ENCODE assay signal across 9 cellular contexts in genomic region chr17:59373879-59374495, GRCh38. TPM values are rescaled to one million over a fixed set of nuclear protein-coding genes. Genes with fewer than 3 reads are reported as not detected.
DNase-seq lines count a peak whose midpoint lies in the region; ATAC-seq and TF ChIP-seq lines count a peak whose summit lies in the region.
"Had no signal": no experiment of that assay in that cellular context is flagged by ENCODE, and none has a peak within 500 bp of the region (broad histone marks: within the 10 kb centered on the region; RNA-seq: fewer than 3 reads in every experiment).

No MANE protein-coding gene starts in this region.

- H3K36me3 Mint-ChIP-seq in activated CD4-positive, alpha-beta T cell treated with anti-CD3 and anti-CD28 coated beads, Interleukin-2, amount 10 ng/mL, durations not matched to agents 7 days and 5 days (ENCODE audit: low read depth) = peaks cover 10% of the 10 kb centered on the region

- H3K36me3 ChIP-seq in tibial artery = no peaks in the 10 kb centered on the region

- H3K27ac Mint-ChIP-seq in activated CD4-positive, alpha-beta T cell treated with anti-CD3 and anti-CD28 coated beads, Interleukin-2, amount 10 ng/mL, durations not matched to agents 7 days and 5 days = peak overlapping the region; percentile 82

- TF ChIP-seq CTCF in astrocyte of the spinal cord (IDR thresholded peaks at IDR 0.05; ENCODE audit: low read depth, low read length) (no peak), tibial artery (IDR thresholded peaks at IDR 0.05) (no peak)

- intact Hi-C loops in tibial artery (cut with DNase I; ENCODE audit: low total_unique reads) = no loop called here

- no peak overlapping the region for H3K4me3 ChIP-seq in astrocyte of the spinal cord (ENCODE audit: low read depth, low read length)
- no peak overlapping the region for H3K4me3 ChIP-seq in tibial artery

- H3K27ac ChIP-seq in layer of hippocampus (ENCODE audit: low read depth, low read length) = peak overlapping the region; percentile 95
- peak overlapping the region; percentile 89 for H3K27ac ChIP-seq in tibial artery

- H3K4me1 Mint-ChIP-seq in activated CD4-positive, alpha-beta T cell treated with anti-CD3 and anti-CD28 coated beads, Interleukin-2, amount 10 ng/mL, durations not matched to agents 7 days and 5 days = peaks cover 61% of the 10 kb centered on the region

- H3K9me3 ChIP-seq in tibial artery = no peaks in the 10 kb centered on the region

- ATAC-seq in GM18519 (IDR thresholded peaks at IDR 0.05; ENCODE audit: low FRiP score, unreplicated experiment) = no peak

- POLR2A ChIA-PET in activated CD4-positive, alpha-beta T cell treated with anti-CD3 and anti-CD28 coated beads, Interleukin-2, amount 10 ng/mL, durations not matched to agents 7 days and 5 days (lab: Charles Lee) = no interaction called here

- peaks cover 3% of the 10 kb centered on the region for H3K9me3 Mint-ChIP-seq in activated CD4-positive, alpha-beta T cell treated with anti-CD3 and anti-CD28 coated beads, Interleukin-2, amount 10 ng/mL, durations not matched to agents 7 days and 5 days

- peaks cover 0 to 100% (median 93%) of the 10 kb centered on the region in 4 donors for H3K4me1 ChIP-seq in tibial artery

- CTCF ChIA-PET in activated CD4-positive, alpha-beta T cell treated with anti-CD3 and anti-CD28 coated beads, Interleukin-2, amount 10 ng/mL, durations not matched to agents 7 days and 5 days (lab: Charles Lee) = interaction anchor here (0.8 to 3.5 kb wide), 2 partner anchors 9 to 18 kb away, joined by 3 to 10 read pairs; no protein-coding TSS in a partner anchor

- H3K27me3 ChIP-seq in layer of hippocampus (ENCODE audit: control insufficient read depth, insufficient read depth, low read length) (no peaks in the 10 kb centered on the region), tibial artery (no peaks in the 10 kb centered on the region)

- H3K4me3 Mint-ChIP-seq in activated CD4-positive, alpha-beta T cell treated with anti-CD3 and anti-CD28 coated beads, Interleukin-2, amount 10 ng/mL, durations not matched to agents 7 days and 5 days = no peak overlapping the region

- in situ Hi-C loops in astrocyte of the spinal cord (cut with HindIII; ENCODE audit: low sequenced_read_pairs) = no loop called here

- no peak for DNase-seq in activated CD4-positive, alpha-beta T cell treated with anti-CD3 and anti-CD28 coated beads, Interleukin-2, amount 10 ng/mL, durations not matched to agents 7 days and 5 days
- DNase-seq in activated CD4-positive, alpha-beta T cell treated with anti-CD3 and anti-CD28 coated beads, Interleukin-2, amount 50 U/mL, for 4 hours = no peak
- DNase-seq in astrocyte of the spinal cord (ENCODE audit: low read depth, low spot score) = peak; percentile 48
- DNase-seq in tibial artery = peak; percentile 74 to 77
- no peak for DNase-seq in central memory CD4-positive, alpha-beta T cell
- DNase-seq in NCI-H774 (lab: John Stamatoyannopoulos, UW) = no peak
- DNase-seq: T-helper 9 cell had no signal

- H3K27me3 Mint-ChIP-seq in activated CD4-positive, alpha-beta T cell treated with anti-CD3 and anti-CD28 coated beads, Interleukin-2, amount 10 ng/mL, durations not matched to agents 7 days and 5 days = no peaks in the 10 kb centered on the region

RNA-seq across cellular contexts. Expression of gene YPEL2, which starts 42.5 kb away (rescaled TPM):
- total RNA-seq in activated CD4-positive, alpha-beta T cell treated with anti-CD3 and anti-CD28 coated beads, Interleukin-2, amount 10 ng/mL, durations not matched to agents 7 days and 5 days = 10 to 100 TPM in 1 of 2 experiments, 1 to 10 TPM in 1; 9.4 to 13.2 TPM

Comparison
In these comparisons a context has a peak if more than half of its experiments do, and no peak if none do; other contexts are left out.
1. DNase-seq: peak in astrocyte of the spinal cord (single experiment) and tibial artery (2 of 2); none in activated CD4-positive, alpha-beta T cell treated with anti-CD3 and anti-CD28 coated beads, Interleukin-2, amount 10 ng/mL, durations not matched to agents 7 days and 5 days (single experiment), activated CD4-positive, alpha-beta T cell treated with anti-CD3 and anti-CD28 coated beads, Interleukin-2, amount 50 U/mL, for 4 hours (0 of 2), central memory CD4-positive, alpha-beta T cell (single experiment) and NCI-H774 (single experiment).